ENCODE assay signal across 8 cellular contexts in genomic region chr7:2247141-2247985, GRCh38.
DNase-seq lines count a peak whose midpoint lies in the region; ATAC-seq and TF ChIP-seq lines count a peak whose summit lies in the region.

No MANE protein-coding gene starts in this region.

- ATAC-seq in RWPE2 (ENCODE audit: low read depth), result no peak
- no peak for ATAC-seq in HG03342 (IDR thresholded peaks at IDR 0.05; ENCODE audit: unreplicated experiment)

- DNase-seq in NCI-H1092 treated with DMSO at 0.1 percent for 48 hours (lab: John Stamatoyannopoulos, UW) (peak; percentile 8), NCI-H1092 (lab: John Stamatoyannopoulos, UW) (no peak), RWPE2 (ENCODE audit: low spot score) (peak; percentile 45), epithelial cell of esophagus (ENCODE audit: low read depth) (no peak), retinal pigment epithelial cell (ENCODE audit: low read depth) (no peak), T-helper 9 cell (no peak), NCI-H226 (no peak)

- no peak overlapping the region for H3K27ac ChIP-seq in RWPE2 (ENCODE audit: poor library complexity, severe bottlenecking)

- H3K4me3 ChIP-seq in RWPE2 (ENCODE audit: severe bottlenecking), result no peak overlapping the region
- no peak overlapping the region for H3K4me3 ChIP-seq in epithelial cell of esophagus (ENCODE audit: low read length)
- no peak overlapping the region for H3K4me3 ChIP-seq in retinal pigment epithelial cell (ENCODE audit: low read length)

- no peaks in the 10 kb centered on the region for H3K27me3 ChIP-seq in RWPE2 (ENCODE audit: insufficient read depth, poor library complexity, severe bottlenecking)

- H3K4me1 ChIP-seq in RWPE2 (ENCODE audit: insufficient read depth, poor library complexity, severe bottlenecking), result peaks cover 9% of the 10 kb centered on the region

- no peaks in the 10 kb centered on the region for H3K9me3 ChIP-seq in RWPE2 (ENCODE audit: severe bottlenecking)

- peak; percentile 26 for TF ChIP-seq CTCF in RWPE2 (IDR thresholded peaks at IDR 0.05; ENCODE audit: poor library complexity, severe bottlenecking)
- peak; percentile 67 for TF ChIP-seq CTCF in epithelial cell of esophagus (IDR thresholded peaks at IDR 0.05; ENCODE audit: insufficient read depth, low read depth, low read length, missing control alignments)
- TF ChIP-seq CTCF in retinal pigment epithelial cell (conservative IDR thresholded peaks at IDR 0.05; ENCODE audit: low read depth, low read length), result peak; percentile 89

- H3K36me3 ChIP-seq in RWPE2 (ENCODE audit: low read depth), result no peaks in the 10 kb centered on the region

Comparison
In these comparisons a context has a peak if more than half of its experiments do, and no peak if none do; other contexts are left out.
1. DNase-seq: peak in NCI-H1092 treated with DMSO at 0.1 percent for 48 hours (single experiment) and RWPE2 (single experiment); none in NCI-H1092 (single experiment), epithelial cell of esophagus (single experiment), retinal pigment epithelial cell (single experiment), T-helper 9 cell (single experiment) and NCI-H226 (single experiment).
2. CTCF ChIP-seq: peak in every context shown above with its lines; median percentile 89 in retinal pigment epithelial cell; 67 in epithelial cell of esophagus; 26 in RWPE2.